ENCODE assay signal across 1 cellular context in genomic region chr12:76763746-76764675, GRCh38.
TF ChIP-seq lines count a peak whose summit lies in the region.

TSS of gene ZDHHC17 (plus strand) at chr12:76764115. CDS start at chr12:76764237, 122 bp downstream.

TF ChIP-seq in K562, 482 proteins besides CTCF, POLR2A, EP300 and RAD21 (continued from another document and continues in another):
- no peak for TF ChIP-seq PRDM10 (IDR thresholded peaks at IDR 0.05; ENCODE audit: partially characterized antibody)
- no peak for TF ChIP-seq HIVEP1 (CRISPR knock-in tag; IDR thresholded peaks at IDR 0.05)
- TF ChIP-seq TAF15 (IDR thresholded peaks at IDR 0.05; ENCODE audit: low read depth, low read length): no peak
- TF ChIP-seq TFAP4 (CRISPR knock-in tag; IDR thresholded peaks at IDR 0.05; ENCODE audit: borderline replicate concordance): peak; percentile 85
- no peak for TF ChIP-seq RBM14 (IDR thresholded peaks at IDR 0.05; ENCODE audit: borderline replicate concordance, insufficient read depth, low read depth, low read length)
- no peak for TF ChIP-seq ZNF41 (CRISPR knock-in tag; conservative IDR thresholded peaks at IDR 0.05)
- TF ChIP-seq SAFB (IDR thresholded peaks at IDR 0.05; ENCODE audit: borderline replicate concordance, low read depth, low read length): peak; percentile 14; the same call in 1 of the 2 replicates
- TF ChIP-seq PML (IDR thresholded peaks at IDR 0.05; ENCODE audit: low read length): peak; percentile 53
- no peak for TF ChIP-seq ZNF584 (CRISPR knock-in tag; IDR thresholded peaks at IDR 0.05; ENCODE audit: low read depth)
- no peak for TF ChIP-seq PPARD (CRISPR knock-in tag; IDR thresholded peaks at IDR 0.05)
- no peak; the same call in 1 of the 2 replicates for TF ChIP-seq STAT5A (IDR thresholded peaks at IDR 0.05; ENCODE audit: borderline replicate concordance, low read length)
- TF ChIP-seq YY1 (IDR thresholded peaks at IDR 0.05; ENCODE audit: borderline replicate concordance in 1 of 3, control insufficient read depth in 1 of 3, extremely low read depth in 1 of 3, insufficient read depth in 3 of 3, insufficient read length in 1 of 3, insufficient replicate concordance in 2 of 3, low read depth in 1 of 3, low read length in 2 of 3): peak; percentile 71 to 93 (median 92)
- no peak for TF ChIP-seq ARID3A (IDR thresholded peaks at IDR 0.05; ENCODE audit: borderline replicate concordance, low read depth, low read length)
- peak; percentile 92 for TF ChIP-seq RBFOX2 (IDR thresholded peaks at IDR 0.05; ENCODE audit: low read depth, low read length)
- no peak for TF ChIP-seq MAFF (IDR thresholded peaks at IDR 0.05; ENCODE audit: low read length)
- no peak for TF ChIP-seq ZNF586 (CRISPR knock-in tag; conservative IDR thresholded peaks at IDR 0.05)
- no peak for TF ChIP-seq ARID3B (CRISPR knock-in tag; IDR thresholded peaks at IDR 0.05; ENCODE audit: borderline replicate concordance)
- TF ChIP-seq KHSRP (IDR thresholded peaks at IDR 0.05): no peak
- TF ChIP-seq, protein P1, sequence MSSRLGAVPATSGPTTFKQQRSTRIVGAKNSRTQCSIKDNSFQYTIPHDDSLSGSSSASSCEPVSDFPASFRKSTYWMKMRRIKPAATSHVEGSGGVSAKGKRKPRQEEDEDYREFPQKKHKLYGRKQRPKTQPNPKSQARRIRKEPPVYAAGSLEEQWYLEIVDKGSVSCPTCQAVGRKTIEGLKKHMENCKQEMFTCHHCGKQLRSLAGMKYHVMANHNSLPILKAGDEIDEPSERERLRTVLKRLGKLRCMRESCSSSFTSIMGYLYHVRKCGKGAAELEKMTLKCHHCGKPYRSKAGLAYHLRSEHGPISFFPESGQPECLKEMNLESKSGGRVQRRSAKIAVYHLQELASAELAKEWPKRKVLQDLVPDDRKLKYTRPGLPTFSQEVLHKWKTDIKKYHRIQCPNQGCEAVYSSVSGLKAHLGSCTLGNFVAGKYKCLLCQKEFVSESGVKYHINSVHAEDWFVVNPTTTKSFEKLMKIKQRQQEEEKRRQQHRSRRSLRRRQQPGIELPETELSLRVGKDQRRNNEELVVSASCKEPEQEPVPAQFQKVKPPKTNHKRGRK (tag; IDR thresholded peaks at IDR 0.05): no peak
- TF ChIP-seq NELFE (IDR thresholded peaks at IDR 0.05; ENCODE audit: insufficient read depth, insufficient read length): no peak
- TF ChIP-seq, protein P2, sequence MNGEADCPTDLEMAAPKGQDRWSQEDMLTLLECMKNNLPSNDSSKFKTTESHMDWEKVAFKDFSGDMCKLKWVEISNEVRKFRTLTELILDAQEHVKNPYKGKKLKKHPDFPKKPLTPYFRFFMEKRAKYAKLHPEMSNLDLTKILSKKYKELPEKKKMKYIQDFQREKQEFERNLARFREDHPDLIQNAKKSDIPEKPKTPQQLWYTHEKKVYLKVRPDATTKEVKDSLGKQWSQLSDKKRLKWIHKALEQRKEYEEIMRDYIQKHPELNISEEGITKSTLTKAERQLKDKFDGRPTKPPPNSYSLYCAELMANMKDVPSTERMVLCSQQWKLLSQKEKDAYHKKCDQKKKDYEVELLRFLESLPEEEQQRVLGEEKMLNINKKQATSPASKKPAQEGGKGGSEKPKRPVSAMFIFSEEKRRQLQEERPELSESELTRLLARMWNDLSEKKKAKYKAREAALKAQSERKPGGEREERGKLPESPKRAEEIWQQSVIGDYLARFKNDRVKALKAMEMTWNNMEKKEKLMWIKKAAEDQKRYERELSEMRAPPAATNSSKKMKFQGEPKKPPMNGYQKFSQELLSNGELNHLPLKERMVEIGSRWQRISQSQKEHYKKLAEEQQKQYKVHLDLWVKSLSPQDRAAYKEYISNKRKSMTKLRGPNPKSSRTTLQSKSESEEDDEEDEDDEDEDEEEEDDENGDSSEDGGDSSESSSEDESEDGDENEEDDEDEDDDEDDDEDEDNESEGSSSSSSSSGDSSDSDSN (IDR thresholded peaks at IDR 0.05; ENCODE audit: borderline replicate concordance in 1 of 2, low read depth in 2 of 2, low read length in 2 of 2): peak; percentile 77 to 90; a peak in 3 of 4 replicates
- TF ChIP-seq ZNF79 (CRISPR knock-in tag; IDR thresholded peaks at IDR 0.05; ENCODE audit: low read depth): no peak
- no peak for TF ChIP-seq JUNB (CRISPR knock-in tag; conservative IDR thresholded peaks at IDR 0.05)
- peak; percentile 96 for TF ChIP-seq ZFX (CRISPR knock-in tag; IDR thresholded peaks at IDR 0.05)
- TF ChIP-seq ZKSCAN8 (CRISPR knock-in tag; IDR thresholded peaks at IDR 0.05): no peak
- TF ChIP-seq SMARCA5 (IDR thresholded peaks at IDR 0.05): no peak
- no peak for TF ChIP-seq CEBPB (tag; IDR thresholded peaks at IDR 0.05)
- TF ChIP-seq PATZ1 (CRISPR knock-in tag; IDR thresholded peaks at IDR 0.05; ENCODE audit: borderline replicate concordance): no peak
- TF ChIP-seq U2AF1 (optimal IDR thresholded peaks at IDR 0.05; ENCODE audit: low read depth, low read length): no peak
- no peak for TF ChIP-seq STAG1 (CRISPR knock-in tag; IDR thresholded peaks at IDR 0.05; ENCODE audit: borderline replicate concordance)
- TF ChIP-seq, protein P3, sequence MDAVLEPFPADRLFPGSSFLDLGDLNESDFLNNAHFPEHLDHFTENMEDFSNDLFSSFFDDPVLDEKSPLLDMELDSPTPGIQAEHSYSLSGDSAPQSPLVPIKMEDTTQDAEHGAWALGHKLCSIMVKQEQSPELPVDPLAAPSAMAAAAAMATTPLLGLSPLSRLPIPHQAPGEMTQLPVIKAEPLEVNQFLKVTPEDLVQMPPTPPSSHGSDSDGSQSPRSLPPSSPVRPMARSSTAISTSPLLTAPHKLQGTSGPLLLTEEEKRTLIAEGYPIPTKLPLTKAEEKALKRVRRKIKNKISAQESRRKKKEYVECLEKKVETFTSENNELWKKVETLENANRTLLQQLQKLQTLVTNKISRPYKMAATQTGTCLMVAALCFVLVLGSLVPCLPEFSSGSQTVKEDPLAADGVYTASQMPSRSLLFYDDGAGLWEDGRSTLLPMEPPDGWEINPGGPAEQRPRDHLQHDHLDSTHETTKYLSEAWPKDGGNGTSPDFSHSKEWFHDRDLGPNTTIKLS (IDR thresholded peaks at IDR 0.05; ENCODE audit: borderline replicate concordance, low read depth): no peak
- no peak; the same call in 1 of the 2 replicates for TF ChIP-seq CREB1 (IDR thresholded peaks at IDR 0.05)
- peak; percentile 61; the same call in 1 of the 2 replicates for TF ChIP-seq CREB1 (CRISPR knock-in tag; IDR thresholded peaks at IDR 0.05)
